In the genomic region with DNA sequence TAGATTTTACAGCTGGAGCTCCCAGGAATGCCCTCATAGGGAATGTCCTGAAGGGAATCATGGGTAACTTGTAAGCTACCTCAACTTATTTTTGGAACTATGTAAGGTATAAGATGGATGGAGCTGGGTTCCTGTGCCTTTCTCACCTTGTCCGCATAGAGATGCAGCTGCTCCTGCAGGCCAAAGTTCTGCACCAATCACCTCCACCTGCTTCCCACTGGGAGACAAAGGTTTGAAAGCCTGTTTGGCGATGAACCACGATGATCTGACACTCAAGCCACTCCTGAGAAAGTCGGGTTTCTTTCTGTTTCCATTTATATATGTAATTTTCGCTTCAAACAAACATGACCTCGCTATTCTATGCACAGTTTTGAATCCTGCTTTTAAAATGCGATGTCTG, we compare ENCODE assay signal across 8 cellular contexts. TPM values are rescaled to one million over a fixed set of nuclear protein-coding genes. Genes with fewer than 3 reads are reported as not detected.
DNase-seq lines count a peak whose midpoint lies in the region; ATAC-seq lines count a peak whose summit lies in the region.

No MANE protein-coding gene starts in this region.

- H3K27me3 Mint-ChIP-seq in activated T-cell treated with anti-CD3 and anti-CD28 coated beads, Interleukin-2, amount 50 U/mL, for 24 hours = no peaks in the 10 kb centered on the region
- no peaks in the 10 kb centered on the region for H3K27me3 Mint-ChIP-seq in naive thymus-derived CD8-positive, alpha-beta T cell

- peak overlapping the region; percentile 81 for H3K4me3 Mint-ChIP-seq in activated T-cell treated with anti-CD3 and anti-CD28 coated beads, Interleukin-2, amount 50 U/mL, for 24 hours
- peak overlapping the region; percentile 68 to 91 (median 86) for H3K4me3 Mint-ChIP-seq in naive thymus-derived CD8-positive, alpha-beta T cell

- H3K4me1 Mint-ChIP-seq in activated T-cell treated with anti-CD3 and anti-CD28 coated beads, Interleukin-2, amount 50 U/mL, for 24 hours (ENCODE audit: low read depth) = peaks cover 47% of the 10 kb centered on the region
- peaks cover 19 to 47% (median 45%) of the 10 kb centered on the region in 4 donors for H3K4me1 Mint-ChIP-seq in naive thymus-derived CD8-positive, alpha-beta T cell

- H3K27ac Mint-ChIP-seq in activated T-cell treated with anti-CD3 and anti-CD28 coated beads, Interleukin-2, amount 50 U/mL, for 24 hours = peak overlapping the region; percentile 81
- H3K27ac Mint-ChIP-seq in naive thymus-derived CD8-positive, alpha-beta T cell = peak overlapping the region in 9 of 10 donors; percentile 45 to 89 (median 74)

- H3K36me3 Mint-ChIP-seq in activated T-cell treated with anti-CD3 and anti-CD28 coated beads, Interleukin-2, amount 50 U/mL, for 24 hours (ENCODE audit: low read depth) = peaks cover 39% of the 10 kb centered on the region
- peaks cover 0 to 12% (median 0%) of the 10 kb centered on the region in 3 donors for H3K36me3 Mint-ChIP-seq in naive thymus-derived CD8-positive, alpha-beta T cell

- H3K9me3 Mint-ChIP-seq in activated T-cell treated with anti-CD3 and anti-CD28 coated beads, Interleukin-2, amount 50 U/mL, for 24 hours = no peaks in the 10 kb centered on the region
- no peaks in the 10 kb centered on the region for H3K9me3 Mint-ChIP-seq in naive thymus-derived CD8-positive, alpha-beta T cell

- DNase-seq in activated T-cell treated with anti-CD3 and anti-CD28 coated beads, Interleukin-2, amount 50 U/mL, for 24 hours = no peak
- no peak for DNase-seq in activated T-cell treated with anti-CD3 and anti-CD28 coated beads for 4 hours
- DNase-seq in NCI-H2227 (lab: John Stamatoyannopoulos, UW; ENCODE audit: unreplicated experiment) = peak; percentile 40
- peak; percentile 23 for DNase-seq in cerebellum (ENCODE audit: low spot score)
- DNase-seq in naive thymus-derived CD8-positive, alpha-beta T cell = peak in 1 of 10 donors; percentile 4
- no peak for DNase-seq in epidermal melanocyte (ENCODE audit: insufficient read length, low spot score)
- DNase-seq in activated CD4-positive, alpha-beta T cell treated with anti-CD3 and anti-CD28 coated beads, Interleukin-2, amount 50 U/mL, for 48 hours = no peak

- no peak for ATAC-seq in naive thymus-derived CD8-positive, alpha-beta T cell
- ATAC-seq in HG03457 (IDR thresholded peaks at IDR 0.05; ENCODE audit: unreplicated experiment) = no peak

- POLR2A ChIA-PET in naive thymus-derived CD8-positive, alpha-beta T cell (lab: Charles Lee) = interaction anchor here (1.4 to 2.9 kb wide), 2 partner anchors 21 to 40 kb away, joined by 4 to 15 read pairs; a partner anchor contains a TSS

RNA-seq across cellular contexts. Expression of a gene that starts 0.6 kb away (rescaled TPM):
- total RNA-seq in cerebellum = 4.8 TPM
- total RNA-seq in naive thymus-derived CD8-positive, alpha-beta T cell = under 1 TPM; 0.23 to 0.49 TPM
- polyA plus RNA-seq in naive thymus-derived CD8-positive, alpha-beta T cell = under 1 TPM; 0.05 to 0.38 (median 0.07) TPM

RNA-seq across cellular contexts. Expression of a gene that starts 38.9 kb away (rescaled TPM):
- 18.1 TPM for total RNA-seq in cerebellum
- 10 to 100 TPM; 65.7 to 69.7 TPM for total RNA-seq in naive thymus-derived CD8-positive, alpha-beta T cell
- polyA plus RNA-seq in naive thymus-derived CD8-positive, alpha-beta T cell = 10 to 100 TPM; 20.6 to 38.2 (median 24.3) TPM

RNA-seq across cellular contexts. Expression of a gene that starts 39.9 kb away (rescaled TPM):
- total RNA-seq in cerebellum = 44.0 TPM
- 10 to 100 TPM; 87.8 to 88.9 TPM for total RNA-seq in naive thymus-derived CD8-positive, alpha-beta T cell
- 10 to 100 TPM; 38.3 to 64.4 (median 43.0) TPM for polyA plus RNA-seq in naive thymus-derived CD8-positive, alpha-beta T cell

Comparison
In these comparisons a context has a peak if more than half of its experiments do, and no peak if none do; other contexts are left out.
1. DNase-seq: peak in NCI-H2227 (single experiment) and cerebellum (single experiment); none in activated T-cell treated with anti-CD3 and anti-CD28 coated beads, Interleukin-2, amount 50 U/mL, for 24 hours (single experiment), activated T-cell treated with anti-CD3 and anti-CD28 coated beads for 4 hours (single experiment), epidermal melanocyte (single experiment) and activated CD4-positive, alpha-beta T cell treated with anti-CD3 and anti-CD28 coated beads, Interleukin-2, amount 50 U/mL, for 48 hours (0 of 2).